Comparison of ENCODE assay signal across 32 cellular contexts in genomic region chr3:185534511-185534910, GRCh38. TPM values are rescaled to one million over a fixed set of nuclear protein-coding genes. Genes with fewer than 3 reads are reported as not detected.
"Had no signal": no experiment of that assay in that cellular context is flagged by ENCODE, and none has a peak within 500 bp of the region (broad histone marks: within the 10 kb centered on the region; RNA-seq: fewer than 3 reads in every experiment).

No MANE protein-coding gene starts in this region.

- H3K4me3 Mint-ChIP-seq: activated CD8-positive, alpha-beta T cell treated with anti-CD3 and anti-CD28 coated beads, Interleukin-2, amount 10 ng/mL, durations not matched to agents 7 days and 5 days; activated naive CD8-positive, alpha-beta T cell treated with anti-CD3 and anti-CD28 coated beads, Interleukin-2, amount 50 U/mL, for 24 hours; activated T-helper 1 cell treated with anti-CD3 and anti-CD28 coated beads, Interleukin-12 subunit alpha, Interleukin-12 subunit beta, Interleukin-2, Interleukin-4 antibody, amounts not matched to agents 30 ng/mL and 10 ng/mL and 1 ng/mL, durations not matched to agents 14 hours and 24 hours and 36 hours; effector memory CD8-positive, alpha-beta T cell; immature natural killer cell; mesothelial cell of epicardium; naive thymus-derived CD8-positive, alpha-beta T cell; stimulated activated naive CD8-positive, alpha-beta T cell treated with anti-CD3 and anti-CD28 coated beads, Interleukin-15, amount 100 ng/mL, for 72 hours had no signal

- FAIRE-seq: colon, endothelial cell of umbilical vein, pancreas had no signal

- H3K27me3 Mint-ChIP-seq: activated naive CD8-positive, alpha-beta T cell treated with anti-CD3 and anti-CD28 coated beads, Interleukin-2, amount 50 U/mL, for 24 hours; effector memory CD8-positive, alpha-beta T cell; stimulated activated naive CD8-positive, alpha-beta T cell treated with anti-CD3 and anti-CD28 coated beads, Interleukin-15, amount 100 ng/mL, for 72 hours had no signal

- H3K27ac ChIP-seq: brain microvascular endothelial cell, dorsolateral prefrontal cortex, esophagus muscularis mucosa, hepatocyte, left lung, pancreas, psoas muscle, right atrium auricular region, tibial artery had no signal

- H3K9me3 Mint-ChIP-seq: activated naive CD8-positive, alpha-beta T cell treated with anti-CD3 and anti-CD28 coated beads, Interleukin-2, amount 50 U/mL, for 24 hours; effector memory CD8-positive, alpha-beta T cell; immature natural killer cell; mesothelial cell of epicardium; naive thymus-derived CD8-positive, alpha-beta T cell had no signal

- H3K9me3 ChIP-seq: esophagus muscularis mucosa, left lung, pancreas, psoas muscle, right atrium auricular region, tibial artery had no signal

- H3K4me1 ChIP-seq: esophagus muscularis mucosa, psoas muscle, right atrium auricular region, tibial artery had no signal

- ATAC-seq: activated CD8-positive, alpha-beta T cell treated with anti-CD3 and anti-CD28 coated beads, Interleukin-2, amount 10 ng/mL, durations not matched to agents 7 days and 5 days; activated naive CD8-positive, alpha-beta T cell treated with anti-CD3 and anti-CD28 coated beads, Interleukin-2, amount 50 U/mL, for 24 hours; effector memory CD8-positive, alpha-beta T cell; left lung; naive thymus-derived CD8-positive, alpha-beta T cell; psoas muscle; stimulated activated naive CD8-positive, alpha-beta T cell treated with anti-CD3 and anti-CD28 coated beads, Interleukin-15, amount 100 ng/mL, for 72 hours had no signal

- H3K27ac Mint-ChIP-seq: activated CD8-positive, alpha-beta T cell treated with anti-CD3 and anti-CD28 coated beads, Interleukin-2, amount 10 ng/mL, durations not matched to agents 7 days and 5 days; activated naive CD8-positive, alpha-beta T cell treated with anti-CD3 and anti-CD28 coated beads, Interleukin-2, amount 50 U/mL, for 24 hours; activated T-helper 1 cell treated with anti-CD3 and anti-CD28 coated beads, Interleukin-12 subunit alpha, Interleukin-12 subunit beta, Interleukin-2, Interleukin-4 antibody, amounts not matched to agents 30 ng/mL and 10 ng/mL and 1 ng/mL, durations not matched to agents 14 hours and 24 hours and 36 hours; effector memory CD8-positive, alpha-beta T cell; immature natural killer cell; mesothelial cell of epicardium; naive thymus-derived CD8-positive, alpha-beta T cell; stimulated activated naive CD8-positive, alpha-beta T cell treated with anti-CD3 and anti-CD28 coated beads, Interleukin-15, amount 100 ng/mL, for 72 hours had no signal

- H3K27me3 ChIP-seq: brain microvascular endothelial cell, dorsolateral prefrontal cortex, esophagus muscularis mucosa, hepatocyte, left lung, pancreas, right atrium auricular region, tibial artery had no signal

- DNase-seq: activated CD4-positive, alpha-beta T cell treated with anti-CD3 and anti-CD28 coated beads for 1 hour; activated CD4-positive, alpha-beta T cell treated with anti-CD3 and anti-CD28 coated beads, Interleukin-2, amount 50 U/mL, for 1 hour; activated CD8-positive, alpha-beta T cell treated with anti-CD3 and anti-CD28 coated beads, Interleukin-2, amount 10 ng/mL, durations not matched to agents 7 days and 5 days; activated gamma-delta T cell; activated naive CD4-positive, alpha-beta T cell treated with anti-CD3 and anti-CD28 coated beads, Interleukin-2, amount 50 U/mL, for 16 hours; activated naive CD8-positive, alpha-beta T cell treated with anti-CD3 and anti-CD28 coated beads, Interleukin-2, amount 50 U/mL, for 24 hours; aorta; brain microvascular endothelial cell; central memory CD4-positive, alpha-beta T cell; dorsolateral prefrontal cortex; effector memory CD8-positive, alpha-beta T cell; foreskin melanocyte; glutamatergic neuron; immature natural killer cell; kidney glomerular epithelial cell; left lung; naive thymus-derived CD8-positive, alpha-beta T cell; pancreas; psoas muscle; stimulated activated CD4-positive, alpha-beta T cell treated with anti-CD3 and anti-CD28 coated beads, Interleukin-1b, Interleukin-23, amount 100 ng/mL, for 48 hours; stimulated activated naive CD8-positive, alpha-beta T cell treated with anti-CD3 and anti-CD28 coated beads, Interleukin-15, amount 100 ng/mL, for 72 hours; T-helper 9 cell; tibial artery had no signal

- H3K4me2 ChIP-seq: hepatocyte had no signal

- H3K36me3 Mint-ChIP-seq: immature natural killer cell; mesothelial cell of epicardium; naive thymus-derived CD8-positive, alpha-beta T cell had no signal

- H2AFZ ChIP-seq: hepatocyte had no signal

- H3K79me2 ChIP-seq: hepatocyte had no signal

- H3K4me3 ChIP-seq: dorsolateral prefrontal cortex, esophagus muscularis mucosa, hepatocyte, left lung, pancreas, psoas muscle, right atrium auricular region, tibial artery had no signal

- H3K36me3 ChIP-seq: brain microvascular endothelial cell, esophagus muscularis mucosa, left lung, pancreas, right atrium auricular region, tibial artery had no signal

RNA-seq across cellular contexts. Expression of gene LIPH, which starts 17.9 kb away (rescaled TPM):
- total RNA-seq: activated CD8-positive, alpha-beta T cell treated with anti-CD3 and anti-CD28 coated beads, Interleukin-2, amount 10 ng/mL, durations not matched to agents 7 days and 5 days; activated T-helper 1 cell treated with anti-CD3 and anti-CD28 coated beads, Interleukin-12 subunit alpha, Interleukin-12 subunit beta, Interleukin-2, Interleukin-4 antibody, amounts not matched to agents 30 ng/mL and 10 ng/mL and 1 ng/mL, durations not matched to agents 14 hours and 24 hours and 36 hours; endothelial cell of umbilical vein; lung microvascular endothelial cell; naive thymus-derived CD8-positive, alpha-beta T cell; psoas muscle; T-helper 1 cell treated with Interleukin-12 subunit alpha and Interleukin-12 subunit beta and Interleukin-4 antibody, amounts not matched to agents 30 ng/mL and 1 ng/mL, for 36 hours had no signal
- polyA plus RNA-seq: endothelial cell of umbilical vein; naive thymus-derived CD8-positive, alpha-beta T cell had no signal
